ENCODE assay signal across 8 cellular contexts in genomic region chr13:91133941-91134772, GRCh38.
DNase-seq lines count a peak whose midpoint lies in the region.

No MANE protein-coding gene starts in this region.

- H3K9me2 ChIP-seq in GM23248 (ENCODE audit: insufficient read depth) = no peaks in the 10 kb centered on the region

- H3K4me1 ChIP-seq in GM23248 (ENCODE audit: insufficient read depth) = no peaks in the 10 kb centered on the region

- H3F3A ChIP-seq in GM23248 (ENCODE audit: insufficient read depth) = no peaks in the 10 kb centered on the region

- in situ Hi-C loops in GM23248 (cut with MboI) = no loop called here
- in situ Hi-C loops in KBM-7 (cut with MboI; ENCODE audit: low pct_unique_long_range_greater_than_20kb, low sequenced_read_pairs) = no loop called here

- WGBS in GM23248 (ENCODE audit: low coverage in 1 of 2, low lambda C conversion rate in 2 of 2, missing lambda C conversion rate in 2 of 2), 2 experiments = 17 to 21% methylated on average over 10 of the region's 10 CpGs

- H3K27ac Mint-ChIP-seq in activated T-cell treated with anti-CD3 and anti-CD28 coated beads, Interleukin-2, amount 50 U/mL, for 24 hours = no peak overlapping the region

- H3K79me2 ChIP-seq in GM23248 (ENCODE audit: insufficient read depth) = no peaks in the 10 kb centered on the region

- no peaks in the 10 kb centered on the region for H3K36me3 ChIP-seq in GM23248 (ENCODE audit: low read depth)

- no peaks in the 10 kb centered on the region for H3K27me3 ChIP-seq in GM23248 (replicated peaks; ENCODE audit: insufficient read depth)

- no peak overlapping the region for H3K4me3 Mint-ChIP-seq in activated T-cell treated with anti-CD3 and anti-CD28 coated beads, Interleukin-2, amount 50 U/mL, for 24 hours

- H3K9ac ChIP-seq in GM23248 = no peak overlapping the region

- no peaks in the 10 kb centered on the region for H3K36me3 Mint-ChIP-seq in activated T-cell treated with anti-CD3 and anti-CD28 coated beads, Interleukin-2, amount 50 U/mL, for 24 hours (ENCODE audit: low read depth)

- no peaks in the 10 kb centered on the region for H4K20me1 ChIP-seq in GM23248 (ENCODE audit: insufficient read depth)

- no peaks in the 10 kb centered on the region for H3K9me3 Mint-ChIP-seq in activated T-cell treated with anti-CD3 and anti-CD28 coated beads, Interleukin-2, amount 50 U/mL, for 24 hours

- no peaks in the 10 kb centered on the region for H3K9me3 ChIP-seq in GM23248 (ENCODE audit: low read depth)

- peak; percentile 26 to 29 for DNase-seq in activated T-cell treated with anti-CD3 and anti-CD28 coated beads, Interleukin-2, amount 50 U/mL, for 48 hours
- no peak for DNase-seq in activated T-cell treated with anti-CD3 and anti-CD28 coated beads, Interleukin-2, amount 50 U/mL, for 24 hours
- DNase-seq in GM23248 (peak; percentile 70), KBM-7 (peak; percentile 66), RPMI7951 (ENCODE audit: low read depth) (peak; percentile 31), caudate nucleus (lab: John Stamatoyannopoulos, UW) (peak in 32 of 61 donors; percentile 0 to 57 (median 5)), kidney glomerular epithelial cell (lab: John Stamatoyannopoulos, UW) (peak; percentile 86)
- peak; percentile 27 for DNase-seq in stimulated activated CD8-positive, alpha-beta memory T cell treated with anti-CD3 and anti-CD28 coated beads, Interleukin-4, amount 100 ng/mL, for 48 hours

- H2AFZ ChIP-seq in GM23248 = no peak overlapping the region

- H3K27me3 Mint-ChIP-seq in activated T-cell treated with anti-CD3 and anti-CD28 coated beads, Interleukin-2, amount 50 U/mL, for 24 hours = no peaks in the 10 kb centered on the region

- H3K27ac ChIP-seq in GM23248 = no peak overlapping the region
- H3K27ac ChIP-seq in caudate nucleus (ENCODE audit: low read depth, low read length) = no peak overlapping the region

- H3K4me2 ChIP-seq in GM23248 (ENCODE audit: unreplicated experiment) = no peak overlapping the region

- no peak overlapping the region for H3K4me3 ChIP-seq in GM23248

- peaks cover 3% of the 10 kb centered on the region for H3K4me1 Mint-ChIP-seq in activated T-cell treated with anti-CD3 and anti-CD28 coated beads, Interleukin-2, amount 50 U/mL, for 24 hours (ENCODE audit: low read depth)
